In genomic region chrX:50838820-50839600, GRCh38 we compare ENCODE assay signal across 22 cellular contexts. TPM values are rescaled to one million over a fixed set of nuclear protein-coding genes. Genes with fewer than 3 reads are reported as not detected.
DNase-seq lines count a peak whose midpoint lies in the region; ATAC-seq and TF ChIP-seq lines count a peak whose summit lies in the region.
"Had no signal": no experiment of that assay in that cellular context is flagged by ENCODE, and none has a peak within 500 bp of the region (broad histone marks: within the 10 kb centered on the region; RNA-seq: fewer than 3 reads in every experiment).

No MANE protein-coding gene starts in this region.

- H3K4me3 ChIP-seq in astrocyte of the spinal cord (ENCODE audit: low read depth, low read length) (no peak overlapping the region), gastrocnemius medialis (no peak overlapping the region)
- H3K4me3 ChIP-seq: suprapubic skin had no signal

- TF ChIP-seq CTCF in astrocyte of the spinal cord (IDR thresholded peaks at IDR 0.05; ENCODE audit: low read depth, low read length) (no peak), gastrocnemius medialis (IDR thresholded peaks at IDR 0.05 in 4 of 5, conservative IDR thresholded peaks at IDR 0.05 in 1 of 5) (no peak)

- ATAC-seq in GM21526 (IDR thresholded peaks at IDR 0.05; ENCODE audit: low FRiP score, unreplicated experiment): no peak
- no peak for ATAC-seq in gastrocnemius medialis
- no peak for ATAC-seq in GM18520 (IDR thresholded peaks at IDR 0.05; ENCODE audit: unreplicated experiment)
- ATAC-seq: activated naive CD4-positive, alpha-beta T cell treated with anti-CD3 and anti-CD28 coated beads, Interleukin-2, amount 50 U/mL, for 72 hours; activated T-cell treated with anti-CD3 and anti-CD28 coated beads, Interleukin-2, amount 50 U/mL, for 4 hours had no signal

- no peak overlapping the region for H3K27ac ChIP-seq in gastrocnemius medialis
- H3K27ac ChIP-seq: suprapubic skin, VCaP had no signal

- in situ Hi-C loops in astrocyte of the spinal cord (cut with HindIII; ENCODE audit: low sequenced_read_pairs) (no loop called here), gastrocnemius medialis (cut with MboI; ENCODE audit: low sequenced_read_pairs in 4 of 4) (loop anchor here in 1 of 4 donors (25.0 kb wide), 1 partner anchor 98 kb away; no protein-coding TSS in a partner anchor)

- TF ChIP-seq POLR2A in gastrocnemius medialis (IDR thresholded peaks at IDR 0.05): no peak

- H3K4me1 ChIP-seq in gastrocnemius medialis: no peaks in the 10 kb centered on the region
- H3K4me1 ChIP-seq: Caco-2, suprapubic skin had no signal

- H3K9me3 ChIP-seq in gastrocnemius medialis: no peaks in the 10 kb centered on the region
- H3K9me3 ChIP-seq: Caco-2, suprapubic skin had no signal

- no peaks in the 10 kb centered on the region for H3K27me3 ChIP-seq in gastrocnemius medialis
- H3K27me3 ChIP-seq: suprapubic skin had no signal

- intact Hi-C loops in gastrocnemius medialis (cut with DNase I; ENCODE audit: low total_unique reads): no loop called here

- no peaks in the 10 kb centered on the region for H3K36me3 ChIP-seq in gastrocnemius medialis
- H3K36me3 ChIP-seq: suprapubic skin had no signal

- DNase-seq in COLO829 (ENCODE audit: low spot score): peak; percentile 29
- DNase-seq in HK-2 (ENCODE audit: unreplicated experiment): peak; percentile 35
- DNase-seq in astrocyte of the spinal cord (ENCODE audit: low read depth, low spot score): peak; percentile 61
- peak; percentile 46 for DNase-seq in iris pigment epithelial cell (ENCODE audit: low read depth)
- DNase-seq in superior temporal gyrus (ENCODE audit: extremely low spot score): no peak
- DNase-seq in gastrocnemius medialis: no peak
- DNase-seq: activated CD4-positive, alpha-beta memory T cell treated with anti-CD3 and anti-CD28 coated beads, Interleukin-2, amount 10 ng/mL, durations not matched to agents 7 days and 5 days; activated T-cell treated with anti-CD3 and anti-CD28 coated beads, Interleukin-2, amount 50 U/mL, for 4 hours; AML-193; Caco-2; central memory CD4-positive, alpha-beta T cell; effector memory CD4-positive, alpha-beta T cell; NCI-H2081 treated with DMSO at 0.1 percent for 48 hours; NCI-H82; stimulated activated CD4-positive, alpha-beta T cell treated with anti-CD3 and anti-CD28 coated beads, Interleukin-4, amount 100 ng/mL, for 4 hours; stimulated activated CD8-positive, alpha-beta memory T cell treated with anti-CD3 and anti-CD28 coated beads, Interleukin-4, amount 100 ng/mL, for 48 hours had no signal

RNA-seq across cellular contexts. Expression of gene SHROOM4, which starts 25.0 kb away (rescaled TPM):
- total RNA-seq in gastrocnemius medialis: 1 to 10 TPM; 3.8 to 6.1 (median 4.5) TPM
- total RNA-seq: activated CD4-positive, alpha-beta memory T cell treated with anti-CD3 and anti-CD28 coated beads, Interleukin-2, amount 10 ng/mL, durations not matched to agents 7 days and 5 days; activated naive CD4-positive, alpha-beta T cell treated with anti-CD3 and anti-CD28 coated beads, Interleukin-2, amount 50 U/mL, for 72 hours; activated T-cell treated with anti-CD3 and anti-CD28 coated beads, Interleukin-2, amount 50 U/mL, for 4 hours; T-helper 1 cell treated with Interleukin-12 subunit alpha and Interleukin-12 subunit beta and Interleukin-4 antibody, amounts not matched to agents 30 ng/mL and 1 ng/mL, for 36 hours had no signal

Comparison
In these comparisons a context has a peak if more than half of its experiments do, and no peak if none do; other contexts are left out.
1. DNase-seq: peak in COLO829 (single experiment), HK-2 (single experiment), astrocyte of the spinal cord (single experiment) and iris pigment epithelial cell (single experiment); none in superior temporal gyrus (single experiment) and gastrocnemius medialis (0 of 2).